ENCODE assay signal across 10 cellular contexts in the genomic region with DNA sequence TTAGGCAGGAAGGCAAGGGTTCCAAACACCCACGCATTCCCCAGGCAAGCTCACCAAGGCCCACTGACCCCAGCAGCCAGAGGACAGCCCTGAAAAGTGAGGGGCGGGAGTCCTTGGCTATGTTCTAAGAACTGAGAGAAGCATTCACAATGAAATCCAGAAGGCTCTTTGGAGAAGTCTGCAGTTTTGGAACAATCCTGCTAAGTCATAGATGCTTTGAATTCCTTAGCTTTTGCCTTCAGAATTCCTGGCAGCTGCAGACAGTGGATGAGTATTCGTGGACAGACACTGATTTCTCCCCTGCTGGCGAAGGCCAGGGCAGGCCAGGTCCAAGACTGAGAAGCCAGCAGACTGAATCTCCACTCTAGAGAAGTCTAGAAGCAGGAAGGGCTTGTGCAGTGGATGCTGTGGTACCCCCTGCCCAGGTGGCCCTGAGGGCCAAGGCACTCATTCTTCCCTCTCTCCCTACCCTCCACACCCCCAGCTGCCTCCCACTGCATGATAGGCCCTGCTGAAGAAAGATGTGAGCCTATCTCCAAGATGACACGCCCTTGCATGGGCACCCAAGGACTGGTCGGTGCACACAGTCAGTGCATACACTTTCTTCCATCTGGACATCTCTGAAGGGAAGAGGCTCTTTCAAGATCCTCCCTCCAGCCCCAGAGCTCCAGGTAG.
DNase-seq lines count a peak whose midpoint lies in the region; ATAC-seq and TF ChIP-seq lines count a peak whose summit lies in the region.
"Had no signal": no experiment of that assay in that cellular context is flagged by ENCODE, and none has a peak within 500 bp of the region (broad histone marks: within the 10 kb centered on the region; RNA-seq: fewer than 3 reads in every experiment).

No MANE protein-coding gene starts in this region.

- CTCF ChIA-PET in RWPE1 (lab: Yijun Ruan, JAX), result interaction anchor here (0.5 to 1.7 kb wide), 2 partner anchors 12 to 314 kb away, joined by 3 to 5 read pairs; no protein-coding TSS in a partner anchor

- H3K4me1 ChIP-seq in fibroblast of lung (ENCODE audit: control insufficient read depth, extremely low read depth, insufficient read depth, low read length) (peaks cover 49% of the 10 kb centered on the region), mucosa of descending colon (ENCODE audit: low read depth) (no peaks in the 10 kb centered on the region)

- H3K9me3 ChIP-seq in fibroblast of lung (ENCODE audit: control insufficient read depth, insufficient read depth, low read depth, low read length), result no peaks in the 10 kb centered on the region
- H3K9me3 ChIP-seq in mucosa of descending colon, result no peaks in the 10 kb centered on the region

- DNase-seq in ACHN (peak; percentile 67), RWPE1 (ENCODE audit: low spot score) (peak; percentile 40), fibroblast of lung (ENCODE audit: low read depth in 2 of 2) (peak; percentile 75 to 96), mucosa of descending colon (no peak)
- DNase-seq in activated naive CD4-positive, alpha-beta T cell treated with anti-CD3 and anti-CD28 coated beads, Interleukin-2, amount 50 U/mL, for 16 hours, result no peak
- no peak for DNase-seq in activated naive CD8-positive, alpha-beta T cell treated with anti-CD3 and anti-CD28 coated beads, Interleukin-2, amount 50 U/mL, for 24 hours
- DNase-seq: activated naive CD4-positive, alpha-beta T cell had no signal

- no peak overlapping the region for H3K4me3 ChIP-seq in fibroblast of lung (replicated peaks in 1 of 4; ENCODE audit: control extremely low read depth in 1 of 4, insufficient read depth in 1 of 4, low read depth in 3 of 4, low read length in 4 of 4)
- no peak overlapping the region for H3K4me3 ChIP-seq in mucosa of descending colon

- peaks cover 6% of the 10 kb centered on the region for H3K27me3 Mint-ChIP-seq in activated naive CD8-positive, alpha-beta T cell treated with anti-CD3 and anti-CD28 coated beads, Interleukin-2, amount 50 U/mL, for 24 hours

- H3K9ac ChIP-seq in fibroblast of lung (ENCODE audit: insufficient read depth, low read length), result no peak overlapping the region

- H3K36me3 Mint-ChIP-seq in activated naive CD8-positive, alpha-beta T cell treated with anti-CD3 and anti-CD28 coated beads, Interleukin-2, amount 50 U/mL, for 24 hours (ENCODE audit: low read depth), result no peaks in the 10 kb centered on the region

- no peak overlapping the region for H3K4me3 Mint-ChIP-seq in activated naive CD8-positive, alpha-beta T cell treated with anti-CD3 and anti-CD28 coated beads, Interleukin-2, amount 50 U/mL, for 24 hours

- peak overlapping the region; percentile 61 for H3K27ac ChIP-seq in RWPE1
- H3K27ac ChIP-seq in fibroblast of lung (ENCODE audit: insufficient read depth, low read length), result peak overlapping the region; percentile 88
- H3K27ac ChIP-seq: C4-2B had no signal

- H3K27ac Mint-ChIP-seq in activated naive CD8-positive, alpha-beta T cell treated with anti-CD3 and anti-CD28 coated beads, Interleukin-2, amount 50 U/mL, for 24 hours, result no peak overlapping the region

- POLR2A ChIA-PET in RWPE1 (lab: Yijun Ruan, JAX; ENCODE audit: low non-redundant PET), result no interaction called here

- intact Hi-C loops in mucosa of descending colon (cut with DNase I, micrococcal nuclease), result no loop called here

- no peaks in the 10 kb centered on the region for H3K27me3 ChIP-seq in fibroblast of lung (ENCODE audit: control insufficient read depth, insufficient read depth, low read length)

- in situ Hi-C loops in ACHN (cut with HindIII; ENCODE audit: low pct_ligation_motif_present, low pct_unique_long_range_greater_than_20kb, low sequenced_read_pairs), result no loop called here

- ATAC-seq in mucosa of descending colon, result peak; percentile 11
- no peak for ATAC-seq in GM18873 (IDR thresholded peaks at IDR 0.05; ENCODE audit: low FRiP score, unreplicated experiment)
- no peak for ATAC-seq in activated naive CD8-positive, alpha-beta T cell treated with anti-CD3 and anti-CD28 coated beads, Interleukin-2, amount 50 U/mL, for 24 hours
- no peak for ATAC-seq in HG03439 (IDR thresholded peaks at IDR 0.05; ENCODE audit: unreplicated experiment)

- H4K20me1 ChIP-seq in fibroblast of lung (ENCODE audit: control insufficient read depth, extremely low read depth, insufficient read depth, low read length), result no peaks in the 10 kb centered on the region

- H3K4me1 Mint-ChIP-seq in activated naive CD8-positive, alpha-beta T cell treated with anti-CD3 and anti-CD28 coated beads, Interleukin-2, amount 50 U/mL, for 24 hours, result no peaks in the 10 kb centered on the region

- H3K36me3 ChIP-seq in fibroblast of lung (ENCODE audit: control insufficient read depth, insufficient read depth, low read length) (no peaks in the 10 kb centered on the region), mucosa of descending colon (ENCODE audit: low read depth) (no peaks in the 10 kb centered on the region)

- no peak overlapping the region for H2AFZ ChIP-seq in fibroblast of lung (ENCODE audit: low read length)

- H3K4me2 ChIP-seq in fibroblast of lung (ENCODE audit: extremely low read depth, insufficient read depth, low read length), result peak overlapping the region; percentile 42

- H3K9me3 Mint-ChIP-seq in activated naive CD8-positive, alpha-beta T cell treated with anti-CD3 and anti-CD28 coated beads, Interleukin-2, amount 50 U/mL, for 24 hours, result no peaks in the 10 kb centered on the region

- H3K79me2 ChIP-seq in fibroblast of lung (ENCODE audit: control insufficient read depth, insufficient read depth, low read length), result no peaks in the 10 kb centered on the region

- no peak for TF ChIP-seq CTCF in RWPE1 (conservative IDR thresholded peaks at IDR 0.05; ENCODE audit: low read depth)
- peak; percentile 32 to 46 for TF ChIP-seq CTCF in fibroblast of lung (conservative IDR thresholded peaks at IDR 0.05 in 1 of 2, IDR thresholded peaks at IDR 0.05 in 1 of 2; ENCODE audit: low read depth in 1 of 2, low read length in 2 of 2)
- TF ChIP-seq CTCF in mucosa of descending colon (IDR thresholded peaks at IDR 0.05), result no peak

Comparison
In these comparisons a context has a peak if more than half of its experiments do, and no peak if none do; other contexts are left out.
1. DNase-seq: peak in ACHN (single experiment), RWPE1 (single experiment) and fibroblast of lung (2 of 2); none in mucosa of descending colon (0 of 3), activated naive CD4-positive, alpha-beta T cell treated with anti-CD3 and anti-CD28 coated beads, Interleukin-2, amount 50 U/mL, for 16 hours (single experiment) and activated naive CD8-positive, alpha-beta T cell treated with anti-CD3 and anti-CD28 coated beads, Interleukin-2, amount 50 U/mL, for 24 hours (single experiment).
2. CTCF ChIP-seq: peak in fibroblast of lung (2 of 2); none in RWPE1 (single experiment) and mucosa of descending colon (single experiment).